In genomic region chr6:145623231-145623630, GRCh38 we compare ENCODE assay signal across 30 cellular contexts.
"Had no signal": no experiment of that assay in that cellular context is flagged by ENCODE, and none has a peak within 500 bp of the region (broad histone marks: within the 10 kb centered on the region; RNA-seq: fewer than 3 reads in every experiment).

No MANE protein-coding gene starts in this region.

- H3K36me3 Mint-ChIP-seq: natural killer cell, neural progenitor cell had no signal

- H3K27me3 ChIP-seq: neural progenitor cell, ovary, right lobe of liver, sigmoid colon, spleen, suprapubic skin, testis, tibial artery, transverse colon, upper lobe of left lung, vagina had no signal

- H3K4me3 ChIP-seq: neural progenitor cell, ovary, psoas muscle, right lobe of liver, sigmoid colon, smooth muscle cell, spleen, suprapubic skin, testis, tibial artery, transverse colon, upper lobe of left lung, vagina had no signal

- H3K27ac Mint-ChIP-seq: natural killer cell; nephron; neural progenitor cell; progenitor cell of endocrine pancreas; stimulated activated memory B cell treated with anti-CD40 and anti-IgM and Interleukin-4, amounts not matched to agents 10 μg/mL and 1 μg/mL and 100 μg/mL, for 72 hours; stimulated activated naive CD8-positive, alpha-beta T cell treated with anti-CD3 and anti-CD28 coated beads, Interleukin-15, amount 100 ng/mL, for 72 hours had no signal

- H3K9ac ChIP-seq: neural progenitor cell, parathyroid adenoma had no signal

- H3K4me2 ChIP-seq: neural progenitor cell, smooth muscle cell had no signal

- H3K4me1 ChIP-seq: neural progenitor cell, parathyroid adenoma, psoas muscle, right lobe of liver, sigmoid colon, spleen, suprapubic skin, testis, tibial artery, transverse colon, upper lobe of left lung, vagina had no signal

- H3K79me2 ChIP-seq: parathyroid adenoma had no signal

- H3K4me1 Mint-ChIP-seq: natural killer cell; nephron; neural progenitor cell; stimulated activated memory B cell treated with anti-CD40 and anti-IgM and Interleukin-4, amounts not matched to agents 10 μg/mL and 1 μg/mL and 100 μg/mL, for 72 hours; stimulated activated naive CD8-positive, alpha-beta T cell treated with anti-CD3 and anti-CD28 coated beads, Interleukin-15, amount 100 ng/mL, for 72 hours had no signal

- H3K36me3 ChIP-seq: neural progenitor cell, ovary, right lobe of liver, suprapubic skin, transverse colon, upper lobe of left lung, vagina had no signal

- ATAC-seq: natural killer cell; psoas muscle; right cardiac atrium; right lobe of liver; stimulated activated memory B cell treated with anti-CD40 and anti-IgM and Interleukin-4, amounts not matched to agents 10 μg/mL and 1 μg/mL and 100 μg/mL, for 72 hours; stimulated activated naive CD8-positive, alpha-beta T cell treated with anti-CD3 and anti-CD28 coated beads, Interleukin-15, amount 100 ng/mL, for 72 hours; stimulated activated naive CD8-positive, alpha-beta T cell treated with anti-CD3 and anti-CD28 coated beads, Interleukin-15, Interleukin-2, amounts not matched to agents 100 U/mL and 50 U/mL, for 24 hours had no signal

- DNase-seq: natural killer cell; occipital lobe; ovary; posterior cingulate gyrus; psoas muscle; right cardiac atrium; right lobe of liver; sigmoid colon; spleen; stimulated activated CD4-positive, alpha-beta T cell treated with anti-CD3 and anti-CD28 coated beads, Interleukin-12 subunit alpha, Interleukin-12 subunit beta, amount 100 ng/mL, for 4 hours; stimulated activated CD4-positive, alpha-beta T cell treated with anti-CD3 and anti-CD28 coated beads, Interleukin-1b, Interleukin-23, amount 100 ng/mL, for 48 hours; stimulated activated CD4-positive, alpha-beta T cell treated with anti-CD3 and anti-CD28 coated beads, Interleukin-4, amount 100 ng/mL, for 1 hour; stimulated activated CD4-positive, alpha-beta T cell treated with anti-CD3 and anti-CD28 coated beads, Interleukin-4, amount 100 ng/mL, for 4 hours; stimulated activated CD8-positive, alpha-beta memory T cell treated with anti-CD3 and anti-CD28 coated beads, Interleukin-4, amount 100 ng/mL, for 48 hours; stimulated activated naive CD4-positive, alpha-beta T cell; stimulated activated naive CD8-positive, alpha-beta T cell treated with anti-CD3 and anti-CD28 coated beads, Interleukin-15, amount 100 ng/mL, for 72 hours; stimulated activated naive CD8-positive, alpha-beta T cell treated with anti-CD3 and anti-CD28 coated beads, Interleukin-15, Interleukin-2, amounts not matched to agents 100 U/mL and 50 U/mL, for 24 hours; substantia nigra; testis; tibial artery; transverse colon; upper lobe of left lung had no signal

- H2AFZ ChIP-seq: neural progenitor cell, parathyroid adenoma had no signal

- H3K27me3 Mint-ChIP-seq: stimulated activated memory B cell treated with anti-CD40 and anti-IgM and Interleukin-4, amounts not matched to agents 10 μg/mL and 1 μg/mL and 100 μg/mL, for 72 hours; stimulated activated naive CD8-positive, alpha-beta T cell treated with anti-CD3 and anti-CD28 coated beads, Interleukin-15, amount 100 ng/mL, for 72 hours had no signal

- H3K9me3 ChIP-seq: ovary, psoas muscle, right lobe of liver, sigmoid colon, suprapubic skin, testis, transverse colon, upper lobe of left lung, vagina had no signal

- H3K4me3 Mint-ChIP-seq: natural killer cell; nephron; neural progenitor cell; stimulated activated memory B cell treated with anti-CD40 and anti-IgM and Interleukin-4, amounts not matched to agents 10 μg/mL and 1 μg/mL and 100 μg/mL, for 72 hours; stimulated activated naive CD8-positive, alpha-beta T cell treated with anti-CD3 and anti-CD28 coated beads, Interleukin-15, amount 100 ng/mL, for 72 hours had no signal

- H3K9me3 Mint-ChIP-seq: nephron, neural progenitor cell had no signal

- H3K27ac ChIP-seq: neural progenitor cell, ovary, parathyroid adenoma, psoas muscle, right lobe of liver, sigmoid colon, spleen, suprapubic skin, testis, tibial artery, transverse colon, upper lobe of left lung, vagina had no signal
